ENCODE assay signal across 8 cellular contexts in genomic region chr1:155309423-155310021, GRCh38. TPM values are rescaled to one million over a fixed set of nuclear protein-coding genes. Genes with fewer than 3 reads are reported as not detected.
DNase-seq lines count a peak whose midpoint lies in the region; ATAC-seq and TF ChIP-seq lines count a peak whose summit lies in the region.

No MANE protein-coding gene starts in this region.

- H3K4me1 Mint-ChIP-seq in endodermal cell = peaks cover 6% of the 10 kb centered on the region
- H3K4me1 Mint-ChIP-seq in naive thymus-derived CD8-positive, alpha-beta T cell = peaks cover 12 to 36% (median 25%) of the 10 kb centered on the region in 4 donors

- H3K4me3 ChIP-seq in Peyer's patch (peak overlapping the region; percentile 62 to 95 (median 91)), endodermal cell (ENCODE audit: low read length) (peak overlapping the region; percentile 99)

- H3K4me1 ChIP-seq in Peyer's patch (peaks cover 0 to 18% (median 13%) of the 10 kb centered on the region in 4 donors), endodermal cell (ENCODE audit: control insufficient read depth, insufficient read depth, low read length) (peaks cover 4% of the 10 kb centered on the region)

- H3K36me3 ChIP-seq in Peyer's patch (peaks cover 0 to 31% (median 0%) of the 10 kb centered on the region in 3 donors), endodermal cell (ENCODE audit: control insufficient read depth, insufficient read depth, low read length) (peaks cover 31% of the 10 kb centered on the region)

- TF ChIP-seq CTCF in Peyer's patch (IDR thresholded peaks at IDR 0.05) (no peak), endodermal cell (conservative IDR thresholded peaks at IDR 0.05) (no peak)

- TF ChIP-seq POLR2A in Peyer's patch (IDR thresholded peaks at IDR 0.05) = no peak

- no peaks in the 10 kb centered on the region for H3K27me3 ChIP-seq in Peyer's patch
- H3K27me3 ChIP-seq in endodermal cell (ENCODE audit: control insufficient read depth, insufficient read depth, low read length, poor library complexity, severe bottlenecking) = no peaks in the 10 kb centered on the region

- H3K27ac ChIP-seq in Peyer's patch = peak overlapping the region; percentile 74 to 93 (median 90)
- peak overlapping the region; percentile 80 for H3K27ac ChIP-seq in endodermal cell (ENCODE audit: low read depth, low read length)

- no peaks in the 10 kb centered on the region for H3K27me3 Mint-ChIP-seq in endodermal cell (ENCODE audit: insufficient read depth)
- no peaks in the 10 kb centered on the region for H3K27me3 Mint-ChIP-seq in naive thymus-derived CD8-positive, alpha-beta T cell

- H3K27ac Mint-ChIP-seq in endodermal cell = peak overlapping the region; percentile 98
- peak overlapping the region; percentile 91 to 98 (median 96) for H3K27ac Mint-ChIP-seq in naive thymus-derived CD8-positive, alpha-beta T cell

- POLR2A ChIA-PET in naive thymus-derived CD8-positive, alpha-beta T cell (lab: Charles Lee) = interaction anchor here (0.6 to 1.4 kb wide), 6 partner anchors 13 to 1111 kb away, joined by 3 to 4 read pairs (median 4); partner anchors contain the start of gene SCAMP3

- 55 to 58% methylated on average over 4 to 11 of the region's 11 CpGs for WGBS in endodermal cell (ENCODE audit: insufficient coverage in 1 of 2, insufficient read length in 1 of 2), 2 experiments

- ATAC-seq in naive thymus-derived CD8-positive, alpha-beta T cell = no peak

- H3K4me3 Mint-ChIP-seq in endodermal cell = peak overlapping the region; percentile 95
- peak overlapping the region; percentile 90 to 99 (median 96) for H3K4me3 Mint-ChIP-seq in naive thymus-derived CD8-positive, alpha-beta T cell

- H3K36me3 Mint-ChIP-seq in endodermal cell (ENCODE audit: low read depth) = peaks cover 35% of the 10 kb centered on the region
- peaks cover 0 to 22% (median 5%) of the 10 kb centered on the region in 3 donors for H3K36me3 Mint-ChIP-seq in naive thymus-derived CD8-positive, alpha-beta T cell

- DNase-seq in DMS 273 (lab: John Stamatoyannopoulos, UW; ENCODE audit: unreplicated experiment) = peak; percentile 39
- no peak for DNase-seq in DMS 273 treated with DMSO at 0.1 percent for 48 hours (lab: John Stamatoyannopoulos, UW)
- DNase-seq in Peyer's patch = peak in 2 of 3 donors; percentile 58 to 67
- no peak for DNase-seq in endodermal cell
- DNase-seq in naive thymus-derived CD8-positive, alpha-beta T cell = no peak
- no peak for DNase-seq in HPDE6-E6E7 (ENCODE audit: extremely low spot score)
- no peak for DNase-seq in stimulated activated CD4-positive, alpha-beta T cell treated with anti-CD3 and anti-CD28 coated beads, Interleukin-4, amount 100 ng/mL, for 1 hour
- no peak for DNase-seq in retina

- no peaks in the 10 kb centered on the region for H3K9me3 Mint-ChIP-seq in endodermal cell
- no peaks in the 10 kb centered on the region for H3K9me3 Mint-ChIP-seq in naive thymus-derived CD8-positive, alpha-beta T cell

- peak overlapping the region; percentile 92 for H3K9ac ChIP-seq in endodermal cell (ENCODE audit: extremely low read depth, low read length, poor library complexity, severe bottlenecking)

- H3K9me3 ChIP-seq in Peyer's patch = no peaks in the 10 kb centered on the region
- no peaks in the 10 kb centered on the region for H3K9me3 ChIP-seq in endodermal cell (ENCODE audit: control insufficient read depth, low read length)

RNA-seq across cellular contexts. Expression of gene FDPS, which starts 0.9 kb away (rescaled TPM):
- total RNA-seq in Peyer's patch (100 to 1,000 TPM; 158 to 220 (median 175) TPM), endodermal cell (100 to 1,000 TPM; 247 to 250 TPM)
- polyA plus RNA-seq in endodermal cell (2013, experiment 1 of 2) = 597 TPM
- polyA plus RNA-seq in endodermal cell (2013, experiment 2 of 2) = 604 TPM
- total RNA-seq in naive thymus-derived CD8-positive, alpha-beta T cell = 10 to 100 TPM; 78.9 to 87.1 TPM
- polyA plus RNA-seq in naive thymus-derived CD8-positive, alpha-beta T cell = 100 to 1,000 TPM in 2 of 3 donors, 10 to 100 TPM in 1; 97.2 to 120 (median 105) TPM

RNA-seq across cellular contexts. Expression of gene PKLR, which starts 8.3 kb away (rescaled TPM):
- total RNA-seq in Peyer's patch (10 to 100 TPM in 3 of 4 donors, not detected in 1; 35.7 to 50.5 (median 36.2) TPM), endodermal cell (under 1 TPM in 1 of 2 donors, not detected in 1; 0.40 TPM)
- 0.18 TPM for polyA plus RNA-seq in endodermal cell (2013, experiment 1 of 2)
- 0.08 TPM for polyA plus RNA-seq in endodermal cell (2013, experiment 2 of 2)
- total RNA-seq in naive thymus-derived CD8-positive, alpha-beta T cell = not detected
- polyA plus RNA-seq in naive thymus-derived CD8-positive, alpha-beta T cell = not detected

RNA-seq across cellular contexts. Expression of gene RUSC1, which starts 11.2 kb away (rescaled TPM):
- total RNA-seq in Peyer's patch (10 to 100 TPM; 40.4 to 72.4 (median 71.8) TPM), endodermal cell (10 to 100 TPM; 74.5 to 83.8 TPM)
- polyA plus RNA-seq in endodermal cell (2013, experiment 1 of 2) = 47.0 TPM
- polyA plus RNA-seq in endodermal cell (2013, experiment 2 of 2) = 42.6 TPM
- 10 to 100 TPM; 16.1 to 16.3 TPM for total RNA-seq in naive thymus-derived CD8-positive, alpha-beta T cell
- 1 to 10 TPM; 4.4 to 7.9 (median 7.5) TPM for polyA plus RNA-seq in naive thymus-derived CD8-positive, alpha-beta T cell

RNA-seq across cellular contexts. Expression of gene HCN3, which starts 32.3 kb away (rescaled TPM):
- 10 to 100 TPM in 3 of 4 donors, 1 to 10 TPM in 1; 7.4 to 25.5 (median 19.5) TPM for total RNA-seq in Peyer's patch
- 1 to 10 TPM; 8.7 to 9.2 TPM for total RNA-seq in endodermal cell
- 15.1 TPM for polyA plus RNA-seq in endodermal cell (2013, experiment 1 of 2)
- polyA plus RNA-seq in endodermal cell (2013, experiment 2 of 2) = 12.8 TPM
- 1 to 10 TPM; 3.9 to 4.1 TPM for total RNA-seq in naive thymus-derived CD8-positive, alpha-beta T cell
- polyA plus RNA-seq in naive thymus-derived CD8-positive, alpha-beta T cell = under 1 TPM in 2 of 3 donors, not detected in 1; 0.20 to 0.51 TPM

RNA-seq across cellular contexts. Expression of gene CLK2, which starts 36.2 kb away (rescaled TPM):
- 100 to 1,000 TPM in 2 of 4 donors, 10 to 100 TPM in 2; 44.7 to 125 (median 98.5) TPM for total RNA-seq in Peyer's patch
- total RNA-seq in endodermal cell = 10 to 100 TPM; 69.8 to 82.3 TPM
- 84.9 TPM for polyA plus RNA-seq in endodermal cell (2013, experiment 1 of 2)
- 71.3 TPM for polyA plus RNA-seq in endodermal cell (2013, experiment 2 of 2)
- 100 to 1,000 TPM; 115 to 134 TPM for total RNA-seq in naive thymus-derived CD8-positive, alpha-beta T cell
- 10 to 100 TPM; 11.3 to 22.6 (median 12.9) TPM for polyA plus RNA-seq in naive thymus-derived CD8-positive, alpha-beta T cell

Comparison
In these comparisons a context has a peak if more than half of its experiments do, and no peak if none do; other contexts are left out.
1. DNase-seq: peak in DMS 273 (single experiment) and Peyer's patch (2 of 3); none in DMS 273 treated with DMSO at 0.1 percent for 48 hours (single experiment), endodermal cell (single experiment), naive thymus-derived CD8-positive, alpha-beta T cell (0 of 10), HPDE6-E6E7 (single experiment), stimulated activated CD4-positive, alpha-beta T cell treated with anti-CD3 and anti-CD28 coated beads, Interleukin-4, amount 100 ng/mL, for 1 hour (single experiment) and retina (single experiment).